8 cellular contexts compared by ENCODE assay signal in the genomic region with DNA sequence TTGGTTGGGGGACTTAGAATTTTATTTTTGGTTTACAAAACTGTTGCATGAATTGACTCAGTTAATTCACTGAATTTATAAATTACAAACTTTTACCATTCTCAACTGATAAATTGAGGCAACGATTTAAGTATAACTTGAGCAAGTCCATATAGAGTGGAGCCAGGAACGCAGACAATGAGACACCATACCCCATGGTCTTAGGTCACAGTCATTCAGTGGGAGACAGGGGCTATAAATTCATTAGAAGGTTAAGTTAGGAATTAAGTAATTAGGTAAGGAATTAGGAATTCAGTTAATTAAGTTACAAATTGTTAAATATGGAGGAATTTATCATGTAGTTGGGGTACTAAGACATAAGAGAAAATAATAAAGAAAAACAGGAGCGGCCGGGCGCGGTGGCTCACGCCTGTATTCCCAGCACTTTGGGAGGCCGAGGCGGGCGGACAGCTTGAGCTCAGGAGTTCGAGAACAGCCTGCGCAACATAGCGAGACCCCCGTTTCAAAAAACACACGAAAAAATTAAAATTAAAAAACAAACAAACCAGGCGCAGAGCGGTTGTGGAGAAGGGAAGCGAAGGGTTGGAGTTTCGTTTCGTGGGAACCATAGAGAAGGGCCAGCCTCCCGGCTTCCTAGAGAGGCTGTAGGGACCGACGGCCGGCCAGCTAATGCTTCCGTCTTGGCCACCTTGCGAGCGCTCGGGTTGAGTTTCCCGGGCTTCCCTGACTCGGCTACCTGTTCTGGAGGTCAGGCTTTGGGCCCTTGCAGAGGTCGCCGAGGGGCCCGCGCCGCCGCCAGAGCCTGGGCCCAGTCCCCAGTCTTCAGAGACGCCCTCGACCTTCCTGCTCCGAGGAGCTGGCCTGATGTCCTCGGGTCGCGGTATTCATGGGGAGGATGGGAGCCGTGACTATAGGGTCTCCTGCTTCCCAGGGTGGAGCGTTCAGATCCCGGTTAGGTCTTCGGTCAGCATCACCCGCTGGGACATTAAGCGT. TPM values are rescaled to one million over a fixed set of nuclear protein-coding genes. Genes with fewer than 3 reads are reported as not detected.
DNase-seq lines count a peak whose midpoint lies in the region; ATAC-seq and TF ChIP-seq lines count a peak whose summit lies in the region.

A gene (plus strand): TSS at position 645 of the 993 bp plus-strand sequence. CDS start 858 bp downstream, outside the sequence.

- H2AFZ ChIP-seq in KMS-11 (ENCODE audit: low read depth) (peak within 1 kb of the TSS; percentile 96), SK-N-SH (ENCODE audit: low read depth) (peak within 1 kb of the TSS; percentile 100), parathyroid adenoma (peak within 1 kb of the TSS; percentile 100)

- in situ Hi-C loops in G401 (cut with HindIII; ENCODE audit: low sequenced_read_pairs) = no loop called here

- no peaks in the 10 kb centered on the region for H3F3A ChIP-seq in SK-N-SH (replicated peaks; ENCODE audit: insufficient read depth)

- H3K4me2 ChIP-seq in KMS-11 (peak within 1 kb of the TSS; percentile 68), SK-N-SH (peak within 1 kb of the TSS; percentile 86), parathyroid adenoma (ENCODE audit: low read length) (peak within 1 kb of the TSS; percentile 97)

- no peaks in the 10 kb centered on the region for H3K27me3 ChIP-seq in KMS-11 (ENCODE audit: insufficient read depth, low read depth)
- no peaks in the 10 kb centered on the region for H3K27me3 ChIP-seq in SK-N-SH (ENCODE audit: insufficient read depth)
- H3K27me3 ChIP-seq in parathyroid adenoma (ENCODE audit: control insufficient read depth, insufficient read depth, low read length) = no peaks in the 10 kb centered on the region
- no peaks in the 10 kb centered on the region for H3K27me3 ChIP-seq in aorta (ENCODE audit: control insufficient read depth in 1 of 2, insufficient read depth in 2 of 2, low read length in 1 of 2)

- DNase-seq in G401 (ENCODE audit: low spot score) (peak; percentile 83), SK-N-SH (peak; percentile 86), amniotic epithelial cell (ENCODE audit: low read depth) (peak; percentile 74), left cardiac atrium (peak; percentile 79), aorta (peak; percentile 82 to 92)

- 0 out of 2 replicates have a peak within 1 kb of the TSS, but pooled peaks have one; percentile 28 for H3K27ac ChIP-seq in KMS-11
- H3K27ac ChIP-seq in SK-N-SH (ENCODE audit: low read depth in 2 of 2, low read length in 1 of 2) = peak within 1 kb of the TSS; percentile 32 to 61; a peak in 2 of 4 replicates
- H3K27ac ChIP-seq in parathyroid adenoma = peak within 1 kb of the TSS; percentile 5
- H3K27ac ChIP-seq in aorta (ENCODE audit: low read depth in 1 of 2, low read length in 2 of 2) = peak within 1 kb of the TSS in 1 of 2 donors; percentile 5

- ATAC-seq in GM21619 (IDR thresholded peaks at IDR 0.05; ENCODE audit: unreplicated experiment) (peak; percentile 76), left cardiac atrium (peak; percentile 95 to 96), aorta (ENCODE audit: low FRiP score) (peak; percentile 96)

- H3K9me2 ChIP-seq in SK-N-SH = no peaks in the 10 kb centered on the region

- TF ChIP-seq EP300 in SK-N-SH (IDR thresholded peaks at IDR 0.05; ENCODE audit: borderline replicate concordance in 1 of 2, low read depth in 1 of 2, low read length in 1 of 2) = no peak

- TF ChIP-seq CTCF in KMS-11 (conservative IDR thresholded peaks at IDR 0.05; ENCODE audit: low read depth, low read length) (no peak), SK-N-SH (IDR thresholded peaks at IDR 0.05) (no peak), parathyroid adenoma (IDR thresholded peaks at IDR 0.05) (no peak)

- POLR2A ChIA-PET in SK-N-SH (lab: Yijun Ruan, JAX) = interaction anchor here (1.2 to 2.7 kb wide), 4 partner anchors 20 to 48 kb away, joined by 3 to 19 read pairs (median 10); a partner anchor contains a TSS

- intact Hi-C loops in left cardiac atrium (cut with DNase I) (no loop called here), aorta (cut with DNase I) (loop anchor here in 1 of 2 donors (10.0 kb wide), 1 partner anchor 48 kb away; a partner anchor contains a TSS)

- H4K20me1 ChIP-seq in KMS-11 (ENCODE audit: insufficient read depth) (no peaks in the 10 kb centered on the region), SK-N-SH (ENCODE audit: insufficient read depth) (no peaks in the 10 kb centered on the region)

- CTCF ChIA-PET in SK-N-SH (lab: Yijun Ruan, JAX) = interaction anchor here (3.9 kb wide), 1 partner anchor 28 kb away, joined by 12 read pairs; a partner anchor contains a TSS

- peaks cover 4% of the 10 kb centered on the region for H3K4me1 ChIP-seq in KMS-11 (ENCODE audit: low read depth, poor library complexity, severe bottlenecking)
- H3K4me1 ChIP-seq in SK-N-SH (ENCODE audit: control insufficient read depth in 1 of 2, insufficient read depth in 2 of 2, low read depth in 1 of 2, low read length in 1 of 2) = peaks cover 4 to 6% of the 10 kb centered on the region in 2 experiments; a peak in 2 of 4 replicates
- peaks cover 3% of the 10 kb centered on the region for H3K4me1 ChIP-seq in parathyroid adenoma
- H3K4me1 ChIP-seq in aorta (ENCODE audit: control insufficient read depth in 1 of 2, insufficient read depth in 2 of 2, low read length in 2 of 2) = no peaks in the 10 kb centered on the region

- H3K9ac ChIP-seq in KMS-11 (peak within 1 kb of the TSS; percentile 73), SK-N-SH (peak within 1 kb of the TSS; percentile 89), parathyroid adenoma (peak within 1 kb of the TSS; percentile 68)

- no peaks in the 10 kb centered on the region for H3K36me3 ChIP-seq in KMS-11 (ENCODE audit: insufficient read depth)
- H3K36me3 ChIP-seq in SK-N-SH (replicated peaks in 1 of 2; ENCODE audit: control insufficient read depth in 1 of 2, insufficient read depth in 2 of 2, low read length in 1 of 2) = peaks cover 0 to 11% of the 10 kb centered on the region in 2 experiments
- no peaks in the 10 kb centered on the region for H3K36me3 ChIP-seq in parathyroid adenoma (ENCODE audit: control insufficient read depth, insufficient read depth, low read length)
- H3K36me3 ChIP-seq in aorta (ENCODE audit: control insufficient read depth in 1 of 2, insufficient read depth in 2 of 2, low read length in 1 of 2) = peaks cover 0 to under 1% of the 10 kb centered on the region in 2 donors

- TF ChIP-seq RAD21 in SK-N-SH (IDR thresholded peaks at IDR 0.05; ENCODE audit: low read length) = no peak

- H3K9me3 ChIP-seq in SK-N-SH (no peaks in the 10 kb centered on the region), parathyroid adenoma (ENCODE audit: control insufficient read depth, low read length) (no peaks in the 10 kb centered on the region), aorta (ENCODE audit: control insufficient read depth, low read length) (no peaks in the 10 kb centered on the region)

- no peaks in the 10 kb centered on the region for H3K79me2 ChIP-seq in KMS-11 (ENCODE audit: insufficient read depth, low read depth)
- H3K79me2 ChIP-seq in SK-N-SH (ENCODE audit: insufficient read depth) = no peaks in the 10 kb centered on the region
- no peaks in the 10 kb centered on the region for H3K79me2 ChIP-seq in parathyroid adenoma

- WGBS in SK-N-SH (ENCODE audit: low lambda C conversion rate) = 26% methylated on average over 32 of the region's 48 CpGs
- WGBS in aorta, 2 donors = 11 to 12% methylated on average over 48 of the region's 48 CpGs

- H3K4me3 ChIP-seq in KMS-11 (IDR thresholded peaks at IDR 0.05; ENCODE audit: insufficient read depth, low read depth, low read length) (peak within 1 kb of the TSS; percentile 52), SK-N-SH (ENCODE audit: low read depth in 2 of 2, low read length in 1 of 2) (peak within 1 kb of the TSS; percentile 81 to 95), parathyroid adenoma (ENCODE audit: low read depth, low read length) (peak within 1 kb of the TSS; percentile 95), aorta (ENCODE audit: low read length in 2 of 2) (peak within 1 kb of the TSS; percentile 63 to 73)

TF ChIP-seq in SK-N-SH, 30 proteins besides CTCF, POLR2A, EP300 and RAD21 (continues in another document):
- TF ChIP-seq POLR2AphosphoS5 (IDR thresholded peaks at IDR 0.05; ENCODE audit: low read depth, low read length) (peak; percentile 63), YY1 (IDR thresholded peaks at IDR 0.05; ENCODE audit: low read depth) (peak; percentile 66; the same call in 1 of the 2 replicates), MEF2A (IDR thresholded peaks at IDR 0.05; ENCODE audit: borderline replicate concordance, low read depth) (no peak), ELF1 (IDR thresholded peaks at IDR 0.05) (peak; percentile 81), NRF1 (IDR thresholded peaks at IDR 0.05; ENCODE audit: low read depth, low read length) (no peak)
- TF ChIP-seq, protein P1, sequence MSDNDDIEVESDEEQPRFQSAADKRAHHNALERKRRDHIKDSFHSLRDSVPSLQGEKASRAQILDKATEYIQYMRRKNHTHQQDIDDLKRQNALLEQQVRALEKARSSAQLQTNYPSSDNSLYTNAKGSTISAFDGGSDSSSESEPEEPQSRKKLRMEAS (IDR thresholded peaks at IDR 0.05; ENCODE audit: low read depth) = peak; percentile 69; the same call in 1 of the 2 replicates

RNA-seq across cellular contexts. Expression of the gene that starts here (rescaled TPM):
- total RNA-seq in G401 (2014; rRNA removed; shearing (Covaris generic)) = 5.4 and 7.8 TPM in 2 replicates
- polyA plus RNA-seq in SK-N-SH (2012; rRNA removed) = 1.6 and 2.4 TPM in 2 replicates
- polyA plus RNA-seq in SK-N-SH (2012; cell fraction: cytosol; rRNA removed) = 1.4 and 1.7 TPM in 2 replicates
- polyA plus RNA-seq in SK-N-SH (2012; cell fraction: nucleus; rRNA removed) = 2.2 and 3.3 TPM in 2 replicates
- 1 to 10 TPM; 3.8 to 4.2 TPM for total RNA-seq in left cardiac atrium
- 1 to 10 TPM; 4.0 to 7.1 TPM for total RNA-seq in aorta
- 1 to 10 TPM in 1 of 2 donors, under 1 TPM in 1; 0.50 to 2.6 TPM for polyA plus RNA-seq in aorta
